In genomic region chr3:37387462-37387861, GRCh38 we compare ENCODE assay signal across 20 cellular contexts.
"Had no signal": no experiment of that assay in that cellular context is flagged by ENCODE, and none has a peak within 500 bp of the region (broad histone marks: within the 10 kb centered on the region; RNA-seq: fewer than 3 reads in every experiment).

No MANE protein-coding gene starts in this region.

- H3K4me1 ChIP-seq: neural progenitor cell, parathyroid adenoma, prostate gland, suprapubic skin, vagina had no signal

- H3K9me3 ChIP-seq: heart left ventricle, mucosa of descending colon, prostate gland, suprapubic skin, thyroid gland, upper lobe of left lung, vagina had no signal

- H3K27ac ChIP-seq: neural progenitor cell, parathyroid adenoma, prostate gland, suprapubic skin, thyroid gland, vagina had no signal

- DNase-seq: cerebellar nuclear complex; effector memory CD8-positive, alpha-beta T cell; hippocampal formation; left colon; mammary epithelial cell; mucosa of descending colon; occipital lobe; small intestine; stimulated activated CD4-positive, alpha-beta T cell treated with anti-CD3 and anti-CD28 coated beads, Interleukin-12 subunit alpha, Interleukin-12 subunit beta, amount 100 ng/mL, for 4 hours; stimulated activated CD4-positive, alpha-beta T cell treated with anti-CD3 and anti-CD28 coated beads, Interleukin-2, amount 100 ng/mL, for 48 hours; stimulated activated naive CD4-positive, alpha-beta T cell treated with Interleukin-2 at 50 U/mL for 16 hours; thyroid gland; upper lobe of left lung had no signal

- ATAC-seq: effector memory CD8-positive, alpha-beta T cell; left colon; mucosa of descending colon; natural killer cell treated with Interleukin-12 subunit alpha and Interleukin-12 subunit beta and Interleukin-15 and Interleukin-18, amount 100 ng/mL, for 72 hours had no signal

- H3K4me3 ChIP-seq: heart left ventricle, mucosa of descending colon, neural progenitor cell, prostate gland, suprapubic skin, thyroid gland, upper lobe of left lung, vagina had no signal

- H3K27me3 ChIP-seq: heart left ventricle, neural progenitor cell, suprapubic skin, thyroid gland, upper lobe of left lung, vagina had no signal

- H3K36me3 ChIP-seq: neural progenitor cell, prostate gland had no signal
